Comparison of ENCODE assay signal across 10 cellular contexts in genomic region chr18:3401669-3402620, GRCh38. TPM values are rescaled to one million over a fixed set of nuclear protein-coding genes. Genes with fewer than 3 reads are reported as not detected.
DNase-seq lines count a peak whose midpoint lies in the region; ATAC-seq and TF ChIP-seq lines count a peak whose summit lies in the region.
"Had no signal": no experiment of that assay in that cellular context is flagged by ENCODE, and none has a peak within 500 bp of the region (broad histone marks: within the 10 kb centered on the region; RNA-seq: fewer than 3 reads in every experiment).

No MANE protein-coding gene starts in this region.

- TF ChIP-seq CTCF in esophagus muscularis mucosa (IDR thresholded peaks at IDR 0.05), result no peak
- no peak for TF ChIP-seq CTCF in Calu3 (IDR thresholded peaks at IDR 0.05; ENCODE audit: unreplicated experiment)

- peak; percentile 91 for ATAC-seq in GM18519 (IDR thresholded peaks at IDR 0.05; ENCODE audit: low FRiP score, unreplicated experiment)
- peak; percentile 93 for ATAC-seq in GM21528 (IDR thresholded peaks at IDR 0.05; ENCODE audit: low FRiP score, unreplicated experiment)
- peak; percentile 93 for ATAC-seq in HG03175 (IDR thresholded peaks at IDR 0.05; ENCODE audit: unreplicated experiment)

- CTCF ChIA-PET in Calu3 (lab: Charles Lee), result no interaction called here

- DNase-seq in germinal center (ENCODE audit: low spot score) (peak; percentile 66), UCSD-AML1 (lab: John Stamatoyannopoulos, UW; ENCODE audit: unreplicated experiment) (no peak), esophagus muscularis mucosa (ENCODE audit: extremely low spot score) (no peak), islet precursor cell (no peak), Calu3 (no peak)
- DNase-seq: immature natural killer cell had no signal

- H3K27ac ChIP-seq in esophagus muscularis mucosa (replicated peaks in 1 of 4), result no peak overlapping the region

- no peaks in the 10 kb centered on the region for H3K27me3 Mint-ChIP-seq in Calu3 (ENCODE audit: unreplicated experiment)

- TF ChIP-seq POLR2A in esophagus muscularis mucosa (IDR thresholded peaks at IDR 0.05; ENCODE audit: low read depth), result no peak

- no peaks in the 10 kb centered on the region for H3K4me1 ChIP-seq in esophagus muscularis mucosa

- H3K27ac Mint-ChIP-seq in Calu3 (ENCODE audit: unreplicated experiment), result no peak overlapping the region
- H3K27ac Mint-ChIP-seq: immature natural killer cell; T-helper 2 cell treated with Interferon-gamma antibody and Interleukin-4, amounts not matched to agents 5 μg/mL and 100 μg/mL, for 36 hours had no signal

- peaks cover 3% of the 10 kb centered on the region for H3K9me3 Mint-ChIP-seq in Calu3 (ENCODE audit: low read depth, unreplicated experiment)

- H3K36me3 ChIP-seq in esophagus muscularis mucosa, result no peaks in the 10 kb centered on the region

- intact Hi-C loops in esophagus muscularis mucosa (cut with DNase I) (no loop called here), Calu3 (cut with micrococcal nuclease; ENCODE audit: unreplicated experiment) (no loop called here)

- H3K36me3 Mint-ChIP-seq in Calu3 (ENCODE audit: insufficient read depth, unreplicated experiment), result peaks cover 6% of the 10 kb centered on the region
- H3K36me3 Mint-ChIP-seq: immature natural killer cell had no signal

- no peak for TF ChIP-seq EP300 in esophagus muscularis mucosa (IDR thresholded peaks at IDR 0.05)

- H3K9me3 ChIP-seq in esophagus muscularis mucosa, result peaks cover 0 to 9% (median 0%) of the 10 kb centered on the region in 4 donors

- no peak overlapping the region for H3K4me3 ChIP-seq in esophagus muscularis mucosa

- 78% methylated on average over 5 of the region's 5 CpGs for WGBS in esophagus muscularis mucosa

- H3K27me3 ChIP-seq in esophagus muscularis mucosa, result no peaks in the 10 kb centered on the region

- BruUV-seq in Calu3 (replicated peaks; lab: Mats Ljungman, UMichigan), result no TSS peak

- H3K4me3 Mint-ChIP-seq in Calu3 (ENCODE audit: low read depth, unreplicated experiment), result no peak overlapping the region
- H3K4me3 Mint-ChIP-seq: immature natural killer cell; T-helper 2 cell treated with Interferon-gamma antibody and Interleukin-4, amounts not matched to agents 5 μg/mL and 100 μg/mL, for 36 hours had no signal

- peaks cover 11% of the 10 kb centered on the region for H3K4me1 Mint-ChIP-seq in Calu3 (ENCODE audit: low read depth, unreplicated experiment)

RNA-seq across cellular contexts. Expression of gene TGIF1, which starts 48.0 kb away (rescaled TPM):
- total RNA-seq in esophagus muscularis mucosa (100 to 1,000 TPM in 1 of 4 donors, 10 to 100 TPM in 3; 48.2 to 142 (median 64.0) TPM), Calu3 (2022) (129 and 139 TPM in 2 replicates)
